In the genomic region with DNA sequence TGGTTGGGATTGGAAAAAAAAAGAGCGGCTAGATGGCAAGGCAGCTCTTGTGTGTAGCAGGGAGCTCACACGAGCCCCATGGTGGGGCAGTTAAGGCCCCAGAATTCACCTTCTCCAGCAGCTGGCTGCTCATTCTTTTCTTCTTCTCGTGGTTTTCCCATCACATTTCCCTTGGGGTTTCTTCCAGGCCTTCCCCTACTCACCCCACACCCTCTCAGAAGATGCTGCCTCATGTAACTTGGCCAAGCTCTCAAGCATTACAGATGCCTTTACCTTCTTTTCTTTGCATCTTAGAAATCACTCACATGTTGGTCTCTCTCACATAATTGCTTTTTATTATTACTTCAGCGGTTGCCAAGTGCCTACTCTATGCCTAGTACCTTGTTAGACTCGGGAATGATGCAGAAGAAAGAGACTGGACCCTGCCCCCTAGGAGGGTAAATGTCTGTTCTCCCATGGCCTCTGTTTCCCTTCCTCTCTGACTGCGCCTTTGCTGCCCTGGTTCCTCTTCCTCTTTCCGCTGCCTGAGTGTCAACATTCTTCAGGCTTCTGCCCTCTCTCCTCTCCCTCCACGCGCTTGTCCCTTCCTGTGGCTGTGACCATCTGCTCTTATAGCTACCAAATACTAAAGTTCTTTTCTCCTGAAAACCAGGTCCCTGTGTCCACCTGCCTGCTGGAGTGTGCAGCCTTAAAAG, we compare ENCODE assay signal across 8 cellular contexts. TPM values are rescaled to one million over a fixed set of nuclear protein-coding genes. Genes with fewer than 3 reads are reported as not detected.
DNase-seq lines count a peak whose midpoint lies in the region; ATAC-seq, FAIRE-seq and TF ChIP-seq lines count a peak whose summit lies in the region.

No MANE protein-coding gene starts in this region.

- peaks cover 46% of the 10 kb centered on the region for H3K4me1 Mint-ChIP-seq in activated T-helper 2 cell treated with anti-CD3 and anti-CD28 coated beads, Interferon-gamma antibody, Interleukin-2, Interleukin-4, amounts not matched to agents 10 μg/mL and 5 μg/mL and 100 μg/mL, durations not matched to agents 14 hours and 24 hours and 36 hours (ENCODE audit: low read depth)

- no peaks in the 10 kb centered on the region for H3K9me3 ChIP-seq in A549

- peaks cover 32% of the 10 kb centered on the region for H3K36me3 Mint-ChIP-seq in activated T-helper 2 cell treated with anti-CD3 and anti-CD28 coated beads, Interferon-gamma antibody, Interleukin-2, Interleukin-4, amounts not matched to agents 10 μg/mL and 5 μg/mL and 100 μg/mL, durations not matched to agents 14 hours and 24 hours and 36 hours (ENCODE audit: low read depth)

- ATAC-seq in A549, result no peak; a peak in 3 of 6 replicates
- peak; percentile 27 for ATAC-seq in HG03196 (IDR thresholded peaks at IDR 0.05; ENCODE audit: unreplicated experiment)
- no peak for ATAC-seq in GM19035 (IDR thresholded peaks at IDR 0.05; ENCODE audit: unreplicated experiment)
- no peak for ATAC-seq in GM18861 (IDR thresholded peaks at IDR 0.05; ENCODE audit: unreplicated experiment)

- H3K4me3 ChIP-seq in A549, result no peak overlapping the region

- H3K4me3 Mint-ChIP-seq in activated T-helper 2 cell treated with anti-CD3 and anti-CD28 coated beads, Interferon-gamma antibody, Interleukin-2, Interleukin-4, amounts not matched to agents 10 μg/mL and 5 μg/mL and 100 μg/mL, durations not matched to agents 14 hours and 24 hours and 36 hours (ENCODE audit: low read depth), result peak overlapping the region; percentile 3

- no peak for FAIRE-seq in A549 (lab: Jason Lieb, UNC)

- TF ChIP-seq EP300 in A549 (IDR thresholded peaks at IDR 0.05), result no peak

- no peaks in the 10 kb centered on the region for H3K27me3 Mint-ChIP-seq in activated T-helper 2 cell treated with anti-CD3 and anti-CD28 coated beads, Interferon-gamma antibody, Interleukin-2, Interleukin-4, amounts not matched to agents 10 μg/mL and 5 μg/mL and 100 μg/mL, durations not matched to agents 14 hours and 24 hours and 36 hours (ENCODE audit: low read depth)

- no peak for TF ChIP-seq RAD21 in A549 (conservative IDR thresholded peaks at IDR 0.05 in 1 of 2, IDR thresholded peaks at IDR 0.05 in 1 of 2)

- peak overlapping the region; percentile 49 for H3K4me2 ChIP-seq in A549

- H3K27ac ChIP-seq in A549, result peak overlapping the region; percentile 67 to 85

- no peak for TF ChIP-seq CTCF in A549 (IDR thresholded peaks at IDR 0.05)

- H3K4me1 ChIP-seq in A549, result peaks cover 34% of the 10 kb centered on the region

- POLR2A ChIA-PET in A549 (lab: Yijun Ruan, JAX), result no interaction called here

- no peak for DNase-seq in A549 (ENCODE audit: low read depth in 1 of 2, low spot score in 1 of 2)
- no peak for DNase-seq in activated T-helper 2 cell treated with anti-CD3 and anti-CD28 coated beads, Interferon-gamma antibody, Interleukin-2, Interleukin-4, amounts not matched to agents 10 μg/mL and 5 μg/mL and 100 μg/mL, durations not matched to agents 14 hours and 24 hours and 36 hours (ENCODE audit: low spot score)
- peak; percentile 34 for DNase-seq in left kidney (ENCODE audit: low read depth, low spot score)
- no peak for DNase-seq in stimulated activated CD4-positive, alpha-beta T cell treated with anti-CD3 and anti-CD28 coated beads, Interleukin-15, amount 100 ng/mL, for 24 hours
- no peak for DNase-seq in COR-L47 (lab: John Stamatoyannopoulos, UW)

- TF ChIP-seq POLR2A in A549 (IDR thresholded peaks at IDR 0.05; ENCODE audit: low read length), result no peak

- CTCF ChIA-PET in A549 (lab: Yijun Ruan, JAX), result interaction anchor here (0.6 to 1.8 kb wide), 3 partner anchors 20 to 388 kb away, joined by 3 to 9 read pairs (median 3); no protein-coding TSS in a partner anchor

- H3K27ac Mint-ChIP-seq in activated T-helper 2 cell treated with anti-CD3 and anti-CD28 coated beads, Interferon-gamma antibody, Interleukin-2, Interleukin-4, amounts not matched to agents 10 μg/mL and 5 μg/mL and 100 μg/mL, durations not matched to agents 14 hours and 24 hours and 36 hours, result peak overlapping the region; percentile 94

- no peaks in the 10 kb centered on the region for H3K9me3 Mint-ChIP-seq in activated T-helper 2 cell treated with anti-CD3 and anti-CD28 coated beads, Interferon-gamma antibody, Interleukin-2, Interleukin-4, amounts not matched to agents 10 μg/mL and 5 μg/mL and 100 μg/mL, durations not matched to agents 14 hours and 24 hours and 36 hours

- intact Hi-C loops in activated T-helper 2 cell treated with anti-CD3 and anti-CD28 coated beads, Interferon-gamma antibody, Interleukin-2, Interleukin-4, amounts not matched to agents 10 μg/mL and 5 μg/mL and 100 μg/mL, durations not matched to agents 14 hours and 24 hours and 36 hours (cut with micrococcal nuclease), result no loop called here

- WGBS in A549 (ENCODE audit: missing lambda C conversion rate), result 85% methylated on average over 9 of the region's 9 CpGs

TF ChIP-seq in A549, 52 proteins besides CTCF, POLR2A, EP300 and RAD21:
- no peak for TF ChIP-seq KDM5A (IDR thresholded peaks at IDR 0.05)
- TF ChIP-seq NFE2L2 (conservative IDR thresholded peaks at IDR 0.05; ENCODE audit: low read length), result no peak
- TF ChIP-seq, protein P1, sequence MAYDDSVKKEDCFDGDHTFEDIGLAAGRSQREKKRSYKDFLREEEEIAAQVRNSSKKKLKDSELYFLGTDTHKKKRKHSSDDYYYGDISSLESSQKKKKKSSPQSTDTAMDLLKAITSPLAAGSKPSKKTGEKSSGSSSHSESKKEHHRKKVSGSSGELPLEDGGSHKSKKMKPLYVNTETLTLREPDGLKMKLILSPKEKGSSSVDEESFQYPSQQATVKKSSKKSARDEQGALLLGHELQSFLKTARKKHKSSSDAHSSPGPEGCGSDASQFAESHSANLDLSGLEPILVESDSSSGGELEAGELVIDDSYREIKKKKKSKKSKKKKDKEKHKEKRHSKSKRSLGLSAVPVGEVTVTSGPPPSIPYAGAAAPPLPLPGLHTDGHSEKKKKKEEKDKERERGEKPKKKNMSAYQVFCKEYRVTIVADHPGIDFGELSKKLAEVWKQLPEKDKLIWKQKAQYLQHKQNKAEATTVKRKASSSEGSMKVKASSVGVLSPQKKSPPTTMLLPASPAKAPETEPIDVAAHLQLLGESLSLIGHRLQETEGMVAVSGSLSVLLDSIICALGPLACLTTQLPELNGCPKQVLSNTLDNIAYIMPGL (CRISPR knock-in tag; IDR thresholded peaks at IDR 0.05; ENCODE audit: borderline replicate concordance), result no peak

RNA-seq across cellular contexts. Expression of gene PPARD, which starts 28.6 kb away (rescaled TPM):
- 3.8 and 4.1 TPM in 2 replicates for polyA plus RNA-seq in A549 (2011; rRNA removed)
- polyA plus RNA-seq in A549 (2012; cell fraction: cytosol; rRNA removed), result 4.7 and 6.4 TPM in 2 replicates
- polyA plus RNA-seq in A549 (2012; cell fraction: nucleus; rRNA removed), result 8.4 and 10.2 TPM in 2 replicates
- 5.1 to 5.9 TPM (median 5.4 TPM) in 3 replicates for polyA plus RNA-seq in A549 (2017; fragmentation: RNase III; extraction: RNeasy Plus Mini Kit Qiagen cat#74134 plus additional on column Dnase treatment)
- polyA minus RNA-seq in A549 (2011; rRNA and poly(A)+ RNA removed), result 3.8 and 5.6 TPM in 2 replicates
- total RNA-seq in activated T-helper 2 cell treated with anti-CD3 and anti-CD28 coated beads, Interferon-gamma antibody, Interleukin-2, Interleukin-4, amounts not matched to agents 10 μg/mL and 5 μg/mL and 100 μg/mL, durations not matched to agents 14 hours and 24 hours and 36 hours, result 27.1 and 29.1 TPM in 2 replicates
